In the genomic region with DNA sequence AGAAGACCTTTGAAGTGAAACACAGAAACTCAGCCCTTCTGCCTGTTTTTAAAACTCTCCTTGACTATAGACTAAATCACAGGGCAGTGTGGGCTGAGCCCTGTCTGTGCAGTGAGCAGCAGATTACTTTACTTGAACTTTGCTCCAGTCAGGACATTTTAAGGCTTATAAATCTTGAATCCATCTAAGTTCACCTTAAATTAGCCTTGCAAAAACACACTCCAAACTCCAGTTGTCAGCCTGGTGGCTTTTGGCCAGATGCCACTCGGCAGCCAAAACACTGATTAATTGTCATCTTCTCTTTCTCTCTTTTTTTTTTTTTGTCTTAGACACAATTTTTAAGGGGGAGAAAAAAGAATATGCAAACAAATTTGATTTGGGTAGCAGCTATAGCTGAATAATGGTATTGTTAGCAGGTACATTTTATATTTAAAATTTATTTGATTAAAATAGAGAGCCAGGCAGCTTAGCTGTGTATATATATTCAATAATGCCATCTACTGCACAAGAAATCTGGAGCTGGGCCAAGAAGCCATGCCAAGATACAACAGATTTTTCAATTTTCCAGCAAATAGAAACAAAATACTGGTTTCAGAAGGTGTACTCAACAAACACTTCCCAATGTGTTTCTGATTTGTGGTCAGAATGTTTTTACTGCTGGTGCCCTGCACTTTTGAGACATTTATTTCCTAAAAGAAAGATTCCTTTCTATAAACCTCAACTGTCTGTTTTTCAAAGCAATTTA, we compare ENCODE assay signal across 17 cellular contexts.
DNase-seq lines count a peak whose midpoint lies in the region; ATAC-seq and TF ChIP-seq lines count a peak whose summit lies in the region.
"Had no signal": no experiment of that assay in that cellular context is flagged by ENCODE, and none has a peak within 500 bp of the region (broad histone marks: within the 10 kb centered on the region; RNA-seq: fewer than 3 reads in every experiment).

No MANE protein-coding gene starts in this region.

- no peaks in the 10 kb centered on the region for H3K79me2 ChIP-seq in hepatocyte

- H3K36me3 ChIP-seq in hepatocyte (replicated peaks; ENCODE audit: insufficient read depth, low read depth), result no peaks in the 10 kb centered on the region
- no peaks in the 10 kb centered on the region for H3K36me3 ChIP-seq in lower lobe of right lung
- H3K36me3 ChIP-seq: breast epithelium, SJSA1 had no signal

- no peaks in the 10 kb centered on the region for H4K20me1 ChIP-seq in hepatocyte (ENCODE audit: insufficient read depth, poor library complexity, severe bottlenecking)

- H3K9me2 ChIP-seq in hepatocyte (replicated peaks; ENCODE audit: insufficient read depth), result peaks cover 3% of the 10 kb centered on the region

- H3K4me3 ChIP-seq in hepatocyte (no peak overlapping the region), lower lobe of right lung (no peak overlapping the region)
- H3K4me3 ChIP-seq: breast epithelium, lung, SJSA1 had no signal

- H3K27me3 Mint-ChIP-seq in T-helper 2 cell treated with Interferon-gamma antibody and Interleukin-4, amounts not matched to agents 5 μg/mL and 100 μg/mL, for 36 hours (ENCODE audit: low read depth), result no peaks in the 10 kb centered on the region
- H3K27me3 Mint-ChIP-seq: B cell; stimulated activated naive B cell treated with anti-CD40 and anti-IgM and Interleukin-4, amounts not matched to agents 10 μg/mL and 1 μg/mL and 100 μg/mL, for 72 hours had no signal

- H3K27me3 ChIP-seq in hepatocyte, result no peaks in the 10 kb centered on the region
- no peaks in the 10 kb centered on the region for H3K27me3 ChIP-seq in lower lobe of right lung (ENCODE audit: low read depth)
- H3K27me3 ChIP-seq: breast epithelium, SJSA1 had no signal

- TF ChIP-seq CTCF in AG09319 (IDR thresholded peaks at IDR 0.05; ENCODE audit: low read depth, low read length), result no peak
- TF ChIP-seq CTCF in hepatocyte (IDR thresholded peaks at IDR 0.05; ENCODE audit: poor library complexity), result no peak
- TF ChIP-seq CTCF in lower lobe of right lung (IDR thresholded peaks at IDR 0.05), result no peak

- DNase-seq in AG09319 (ENCODE audit: extremely low read depth, low read depth) (peak; percentile 14), NCI-H1105 treated with DMSO at 0.1 percent for 48 hours (lab: John Stamatoyannopoulos, UW) (peak; percentile 83), RPMI8226 (peak; percentile 83), hepatocyte (ENCODE audit: low spot score) (peak; percentile 30), lower lobe of right lung (no peak)
- DNase-seq in activated effector memory CD4-positive, alpha-beta T cell treated with Interleukin-2 at 50 U/mL for 16 hours, result no peak
- no peak for DNase-seq in stimulated activated CD4-positive, alpha-beta T cell treated with anti-CD3 and anti-CD28 coated beads, Interleukin-2, amount 100 ng/mL, for 48 hours
- no peak for DNase-seq in T-helper 2 cell treated with Interferon-gamma antibody and Interleukin-4, amounts not matched to agents 5 μg/mL and 100 μg/mL, for 36 hours (ENCODE audit: low spot score)
- DNase-seq: activated T-cell treated with anti-CD3 and anti-CD28 coated beads, Interleukin-2, amount 50 U/mL, for 72 hours; Karpas-422; NCI-H526; stimulated activated naive B cell treated with anti-CD40 and anti-IgM and Interleukin-4, amounts not matched to agents 10 μg/mL and 1 μg/mL and 100 μg/mL, for 72 hours had no signal

- H2AFZ ChIP-seq in hepatocyte, result no peak overlapping the region

- no peak overlapping the region for H3K4me3 Mint-ChIP-seq in T-helper 2 cell treated with Interferon-gamma antibody and Interleukin-4, amounts not matched to agents 5 μg/mL and 100 μg/mL, for 36 hours
- H3K4me3 Mint-ChIP-seq: activated T-cell treated with anti-CD3 and anti-CD28 coated beads, Interleukin-2, amount 50 U/mL, for 72 hours; B cell; stimulated activated naive B cell treated with anti-CD40 and anti-IgM and Interleukin-4, amounts not matched to agents 10 μg/mL and 1 μg/mL and 100 μg/mL, for 72 hours had no signal

- no peaks in the 10 kb centered on the region for H3K4me1 Mint-ChIP-seq in T-helper 2 cell treated with Interferon-gamma antibody and Interleukin-4, amounts not matched to agents 5 μg/mL and 100 μg/mL, for 36 hours (ENCODE audit: low read depth)
- H3K4me1 Mint-ChIP-seq: B cell; stimulated activated naive B cell treated with anti-CD40 and anti-IgM and Interleukin-4, amounts not matched to agents 10 μg/mL and 1 μg/mL and 100 μg/mL, for 72 hours had no signal

- no peaks in the 10 kb centered on the region for H3K9me3 Mint-ChIP-seq in T-helper 2 cell treated with Interferon-gamma antibody and Interleukin-4, amounts not matched to agents 5 μg/mL and 100 μg/mL, for 36 hours
- H3K9me3 Mint-ChIP-seq: activated T-cell treated with anti-CD3 and anti-CD28 coated beads, Interleukin-2, amount 50 U/mL, for 72 hours; stimulated activated naive B cell treated with anti-CD40 and anti-IgM and Interleukin-4, amounts not matched to agents 10 μg/mL and 1 μg/mL and 100 μg/mL, for 72 hours had no signal

- H3K4me1 ChIP-seq in hepatocyte (ENCODE audit: insufficient read depth), result peaks cover 11% of the 10 kb centered on the region
- H3K4me1 ChIP-seq in lower lobe of right lung, result no peaks in the 10 kb centered on the region
- H3K4me1 ChIP-seq: breast epithelium, SJSA1 had no signal

- H3K27ac ChIP-seq in hepatocyte (no peak overlapping the region), lower lobe of right lung (no peak overlapping the region)
- H3K27ac ChIP-seq: breast epithelium, SJSA1 had no signal

- WGBS in hepatocyte (ENCODE audit: low lambda C conversion rate, missing lambda C conversion rate), result 16% methylated on average over 1 of the region's 1 CpG

- no peak for ATAC-seq in lower lobe of right lung
- ATAC-seq: activated CD4-positive, CD25-positive, alpha-beta regulatory T cell treated with anti-CD3 and anti-CD28 coated beads, Interleukin-2, amount 50 U/mL, for 24 hours; activated T-cell treated with anti-CD3 and anti-CD28 coated beads, Interleukin-2, amount 50 U/mL, for 72 hours; stimulated activated naive B cell treated with anti-CD40 and anti-IgM and Interleukin-4, amounts not matched to agents 10 μg/mL and 1 μg/mL and 100 μg/mL, for 72 hours had no signal

- no peaks in the 10 kb centered on the region for H3K9me3 ChIP-seq in hepatocyte (ENCODE audit: low read depth)
- H3K9me3 ChIP-seq in lower lobe of right lung, result no peaks in the 10 kb centered on the region
- H3K9me3 ChIP-seq: breast epithelium, SJSA1 had no signal

- H3K27ac Mint-ChIP-seq in T-helper 2 cell treated with Interferon-gamma antibody and Interleukin-4, amounts not matched to agents 5 μg/mL and 100 μg/mL, for 36 hours, result no peak overlapping the region
- H3K27ac Mint-ChIP-seq: activated T-cell treated with anti-CD3 and anti-CD28 coated beads, Interleukin-2, amount 50 U/mL, for 72 hours; B cell; stimulated activated naive B cell treated with anti-CD40 and anti-IgM and Interleukin-4, amounts not matched to agents 10 μg/mL and 1 μg/mL and 100 μg/mL, for 72 hours had no signal

- H3K36me3 Mint-ChIP-seq in T-helper 2 cell treated with Interferon-gamma antibody and Interleukin-4, amounts not matched to agents 5 μg/mL and 100 μg/mL, for 36 hours (ENCODE audit: low read depth), result no peaks in the 10 kb centered on the region
- H3K36me3 Mint-ChIP-seq: stimulated activated naive B cell treated with anti-CD40 and anti-IgM and Interleukin-4, amounts not matched to agents 10 μg/mL and 1 μg/mL and 100 μg/mL, for 72 hours had no signal

- peak overlapping the region; percentile 6 for H3K4me2 ChIP-seq in hepatocyte

- intact Hi-C loops in lower lobe of right lung (cut with DNase I), result no loop called here

Comparison
In these comparisons a context has a peak if more than half of its experiments do, and no peak if none do; other contexts are left out.
1. DNase-seq: peak in AG09319 (single experiment), NCI-H1105 treated with DMSO at 0.1 percent for 48 hours (single experiment), RPMI8226 (single experiment) and hepatocyte (single experiment); none in activated effector memory CD4-positive, alpha-beta T cell treated with Interleukin-2 at 50 U/mL for 16 hours (single experiment), stimulated activated CD4-positive, alpha-beta T cell treated with anti-CD3 and anti-CD28 coated beads, Interleukin-2, amount 100 ng/mL, for 48 hours (0 of 2), lower lobe of right lung (single experiment) and T-helper 2 cell treated with Interferon-gamma antibody and Interleukin-4, amounts not matched to agents 5 μg/mL and 100 μg/mL, for 36 hours (single experiment).